Comparison of ENCODE assay signal across 26 cellular contexts in genomic region chr13:78632956-78633355, GRCh38.
"Had no signal": no experiment of that assay in that cellular context is flagged by ENCODE, and none has a peak within 500 bp of the region (broad histone marks: within the 10 kb centered on the region; RNA-seq: fewer than 3 reads in every experiment).

No MANE protein-coding gene starts in this region.

- H3K4me3 ChIP-seq: colonic mucosa, esophagus muscularis mucosa, heart right ventricle, left ventricle myocardium inferior, lower lobe of right lung, neural progenitor cell, right lobe of liver, smooth muscle cell, thoracic aorta, transverse colon, upper lobe of right lung, uterus had no signal

- DNase-seq: colonic mucosa; effector CD8-positive, alpha-beta T cell; endodermal cell; foreskin melanocyte; glutamatergic neuron; heart right ventricle; hippocampal formation; kidney glomerular epithelial cell; left colon; left ventricle myocardium inferior; lower lobe of right lung; naive B cell; right lobe of liver; stimulated activated CD4-positive, alpha-beta T cell treated with anti-CD3 and anti-CD28 coated beads, Interleukin-12 subunit alpha, Interleukin-12 subunit beta, amount 100 ng/mL, for 4 hours; stimulated activated CD4-positive, alpha-beta T cell treated with anti-CD3 and anti-CD28 coated beads, Interleukin-1b, Interleukin-23, amount 100 ng/mL, for 48 hours; stimulated activated CD4-positive, alpha-beta T cell treated with anti-CD3 and anti-CD28 coated beads, Interleukin-4, amount 100 ng/mL, for 1 hour; stimulated activated CD8-positive, alpha-beta memory T cell treated with anti-CD3 and anti-CD28 coated beads, Interleukin-4, amount 100 ng/mL, for 48 hours; stimulated activated naive CD4-positive, alpha-beta T cell; transverse colon; upper lobe of right lung; uterus had no signal

- ATAC-seq: heart right ventricle; left colon; lower lobe of right lung; natural killer cell treated with Interleukin-12 subunit alpha and Interleukin-12 subunit beta and Interleukin-15 and Interleukin-18, amount 100 ng/mL, for 72 hours; right lobe of liver; upper lobe of right lung had no signal
